In genomic region chr20:17504898-17505663, GRCh38 we compare ENCODE assay signal across 8 cellular contexts. TPM values are rescaled to one million over a fixed set of nuclear protein-coding genes. Genes with fewer than 3 reads are reported as not detected.
A peak's percentile ranks its signal among the peaks of the same experiment; 100 is the strongest.
DNase-seq lines count a peak whose midpoint lies in the region; ATAC-seq and FAIRE-seq lines count a peak whose summit lies in the region.

No MANE protein-coding gene starts in this region.

- peak; percentile 74 for ATAC-seq in GM18907 (IDR thresholded peaks at IDR 0.05; ENCODE audit: unreplicated experiment)
- ATAC-seq in HG03159 (IDR thresholded peaks at IDR 0.05; ENCODE audit: unreplicated experiment), result peak; percentile 72

- H3K4me3 Mint-ChIP-seq in activated CD4-positive, alpha-beta memory T cell treated with anti-CD3 and anti-CD28 coated beads for 36 hours, result peak overlapping the region; percentile 80

- peak overlapping the region; percentile 66 for H3K27ac Mint-ChIP-seq in activated CD4-positive, alpha-beta memory T cell treated with anti-CD3 and anti-CD28 coated beads for 36 hours

- H3K36me3 Mint-ChIP-seq in activated CD4-positive, alpha-beta memory T cell treated with anti-CD3 and anti-CD28 coated beads for 36 hours, result no peaks in the 10 kb centered on the region

- WGBS in mesendoderm (ENCODE audit: extremely low coverage, insufficient coverage, low lambda C conversion rate), result no CpG with 5 or more reads among the region's 30 CpGs

- peaks cover 35% of the 10 kb centered on the region for H3K4me1 Mint-ChIP-seq in activated CD4-positive, alpha-beta memory T cell treated with anti-CD3 and anti-CD28 coated beads for 36 hours (ENCODE audit: low read depth)

- peak overlapping the region; percentile 64 for H3K9ac ChIP-seq in mesendoderm (ENCODE audit: low read length)

- H3K4me3 ChIP-seq in mesendoderm (ENCODE audit: low read length), result no peak overlapping the region

- POLR2A ChIA-PET in activated CD4-positive, alpha-beta memory T cell treated with anti-CD3 and anti-CD28 coated beads for 36 hours (lab: Charles Lee), result interaction anchor here (1.0 to 1.5 kb wide), 6 partner anchors 65 to 391 kb away, joined by 3 to 5 read pairs (median 3); partner anchors contain the start of genes DSTN and RRBP1

- no peak overlapping the region for H3K4ac ChIP-seq in mesendoderm (ENCODE audit: low read depth, low read length)

- peak; percentile 93 for FAIRE-seq in endometrium (lab: Jason Lieb, UNC)

- peak overlapping the region; percentile 55 for H3K4me2 ChIP-seq in mesendoderm (ENCODE audit: low read length)

- intact Hi-C loops in activated CD4-positive, alpha-beta memory T cell treated with anti-CD3 and anti-CD28 coated beads for 36 hours (cut with micrococcal nuclease), result loop anchor here (1.0 to 5.0 kb wide), 13 partner anchors 26 to 1002 kb away; partner anchors contain the start of genes BFSP1, KAT14, PET117 and RRBP1

- no peaks in the 10 kb centered on the region for H3K27me3 ChIP-seq in mesendoderm (ENCODE audit: insufficient read depth, low read length, poor library complexity)

- no peaks in the 10 kb centered on the region for H3K9me3 Mint-ChIP-seq in activated CD4-positive, alpha-beta memory T cell treated with anti-CD3 and anti-CD28 coated beads for 36 hours

- no peaks in the 10 kb centered on the region for H3K4me1 ChIP-seq in mesendoderm (ENCODE audit: control insufficient read depth, low read depth, low read length)

- H2BK120ac ChIP-seq in mesendoderm (ENCODE audit: low read depth, low read length), result no peak overlapping the region

- no peaks in the 10 kb centered on the region for H3K27me3 Mint-ChIP-seq in activated CD4-positive, alpha-beta memory T cell treated with anti-CD3 and anti-CD28 coated beads for 36 hours

- no peak overlapping the region for H2AK5ac ChIP-seq in mesendoderm (ENCODE audit: low read length)

- no peaks in the 10 kb centered on the region for H3K79me2 ChIP-seq in mesendoderm (ENCODE audit: control insufficient read depth, insufficient read depth, low read length)

- H3K23ac ChIP-seq in mesendoderm (ENCODE audit: low read length), result no peak overlapping the region

- peak overlapping the region; percentile 8 for H3K18ac ChIP-seq in mesendoderm (ENCODE audit: low read length)

- H3K36me3 ChIP-seq in mesendoderm (ENCODE audit: control insufficient read depth, insufficient read depth, low read length), result no peaks in the 10 kb centered on the region

- CTCF ChIA-PET in activated CD4-positive, alpha-beta memory T cell treated with anti-CD3 and anti-CD28 coated beads for 36 hours (lab: Charles Lee), result interaction anchor here (0.6 to 3.5 kb wide), 38 partner anchors 8 to 1083 kb away, joined by 3 to 32 read pairs (median 4); partner anchors contain the start of genes BFSP1, DSTN, DTD1 and KAT14

- H2BK15ac ChIP-seq in mesendoderm (replicated peaks; ENCODE audit: low read depth), result no peak overlapping the region

- H3K27ac ChIP-seq in mesendoderm (ENCODE audit: low read depth, low read length), result no peak overlapping the region

- peak; percentile 54 for DNase-seq in Ammon's horn (ENCODE audit: low spot score)
- peak; percentile 15 to 67 for DNase-seq in NCI-H446 (lab: John Stamatoyannopoulos, UW)
- DNase-seq in activated CD4-positive, alpha-beta memory T cell treated with anti-CD3 and anti-CD28 coated beads for 36 hours, result peak; percentile 70
- DNase-seq in mesendoderm, result peak; percentile 77
- DNase-seq in stimulated activated CD8-positive, alpha-beta memory T cell treated with anti-CD3 and anti-CD28 coated beads, Interleukin-4, amount 100 ng/mL, for 48 hours, result peak; percentile 80

- no peaks in the 10 kb centered on the region for H3K79me1 ChIP-seq in mesendoderm (ENCODE audit: low read length)

- no peak overlapping the region for H2BK5ac ChIP-seq in mesendoderm (ENCODE audit: low read length)

- no peak overlapping the region for H4K5ac ChIP-seq in mesendoderm (ENCODE audit: low read length)

- peak overlapping the region; percentile 66 for H3K56ac ChIP-seq in mesendoderm (ENCODE audit: low read length)

- H4K8ac ChIP-seq in mesendoderm (ENCODE audit: low read depth, low read length), result no peak overlapping the region

RNA-seq across cellular contexts. Expression of gene BFSP1, which starts 26.1 kb away (rescaled TPM):
- under 1 TPM; 0.34 to 0.36 TPM for total RNA-seq in activated CD4-positive, alpha-beta memory T cell treated with anti-CD3 and anti-CD28 coated beads for 36 hours
- polyA plus RNA-seq in mesendoderm (2013, experiment 1 of 2), result 2.2 TPM
- 2.4 TPM for polyA plus RNA-seq in mesendoderm (2013, experiment 2 of 2)
